2 cellular contexts compared by ENCODE assay signal in the genomic region with DNA sequence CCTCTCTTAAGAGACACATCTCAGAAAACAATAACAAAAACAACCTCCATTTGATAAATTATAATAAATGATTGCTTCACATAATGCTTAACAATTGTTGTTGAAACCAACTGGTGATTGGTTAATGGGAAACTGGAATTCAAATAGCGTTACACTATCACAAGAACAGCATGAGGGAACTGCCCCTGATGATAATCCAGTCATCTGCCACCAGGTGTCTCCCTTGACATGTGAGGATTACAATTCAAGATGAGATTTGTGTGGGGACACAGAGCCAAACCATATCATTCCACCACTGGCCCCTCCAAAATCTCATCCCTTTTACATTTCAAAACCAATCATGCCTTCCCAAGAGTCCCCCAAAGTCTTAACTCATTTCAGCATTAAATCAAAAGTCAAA.
TF ChIP-seq lines count a peak whose summit lies in the region.

No MANE protein-coding gene starts in this region.

TF ChIP-seq in SK-N-SH, 30 proteins besides CTCF, POLR2A, EP300 and RAD21 (continued from another document):
- TF ChIP-seq, protein P1, sequence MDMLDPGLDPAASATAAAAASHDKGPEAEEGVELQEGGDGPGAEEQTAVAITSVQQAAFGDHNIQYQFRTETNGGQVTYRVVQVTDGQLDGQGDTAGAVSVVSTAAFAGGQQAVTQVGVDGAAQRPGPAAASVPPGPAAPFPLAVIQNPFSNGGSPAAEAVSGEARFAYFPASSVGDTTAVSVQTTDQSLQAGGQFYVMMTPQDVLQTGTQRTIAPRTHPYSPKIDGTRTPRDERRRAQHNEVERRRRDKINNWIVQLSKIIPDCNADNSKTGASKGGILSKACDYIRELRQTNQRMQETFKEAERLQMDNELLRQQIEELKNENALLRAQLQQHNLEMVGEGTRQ (IDR thresholded peaks at IDR 0.05; ENCODE audit: borderline replicate concordance, low read depth, low read length), result no peak
TF ChIP-seq in SK-N-SH: peak in this region for 0.

TF ChIP-seq in K562, 482 proteins besides CTCF, POLR2A, EP300 and RAD21 (continued from another document):
- TF ChIP-seq, protein P2, sequence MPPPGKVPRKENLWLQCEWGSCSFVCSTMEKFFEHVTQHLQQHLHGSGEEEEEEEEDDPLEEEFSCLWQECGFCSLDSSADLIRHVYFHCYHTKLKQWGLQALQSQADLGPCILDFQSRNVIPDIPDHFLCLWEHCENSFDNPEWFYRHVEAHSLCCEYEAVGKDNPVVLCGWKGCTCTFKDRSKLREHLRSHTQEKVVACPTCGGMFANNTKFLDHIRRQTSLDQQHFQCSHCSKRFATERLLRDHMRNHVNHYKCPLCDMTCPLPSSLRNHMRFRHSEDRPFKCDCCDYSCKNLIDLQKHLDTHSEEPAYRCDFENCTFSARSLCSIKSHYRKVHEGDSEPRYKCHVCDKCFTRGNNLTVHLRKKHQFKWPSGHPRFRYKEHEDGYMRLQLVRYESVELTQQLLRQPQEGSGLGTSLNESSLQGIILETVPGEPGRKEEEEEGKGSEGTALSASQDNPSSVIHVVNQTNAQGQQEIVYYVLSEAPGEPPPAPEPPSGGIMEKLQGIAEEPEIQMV (tag; conservative IDR thresholded peaks at IDR 0.05; ENCODE audit: low read depth), result no peak
